Comparison of ENCODE assay signal across 10 cellular contexts in genomic region chr4:184348311-184349233, GRCh38.
DNase-seq lines count a peak whose midpoint lies in the region; ATAC-seq and TF ChIP-seq lines count a peak whose summit lies in the region.
"Had no signal": no experiment of that assay in that cellular context is flagged by ENCODE, and none has a peak within 500 bp of the region (broad histone marks: within the 10 kb centered on the region; RNA-seq: fewer than 3 reads in every experiment).

No MANE protein-coding gene starts in this region.

- H3K9me3 ChIP-seq in adipocyte (ENCODE audit: control insufficient read depth, low read length) (no peaks in the 10 kb centered on the region), iPS-18a (ENCODE audit: control insufficient read depth, low read depth, low read length) (no peaks in the 10 kb centered on the region), skeletal muscle tissue (ENCODE audit: control insufficient read depth in 3 of 3, low read length in 3 of 3) (no peaks in the 10 kb centered on the region)

- ATAC-seq in HG03354 (IDR thresholded peaks at IDR 0.05; ENCODE audit: poor library complexity, severe bottlenecking, unreplicated experiment) (no peak), HG03139 (IDR thresholded peaks at IDR 0.05; ENCODE audit: unreplicated experiment) (no peak), HG03095 (IDR thresholded peaks at IDR 0.05; ENCODE audit: unreplicated experiment) (no peak)

- H3K9ac ChIP-seq in adipocyte (ENCODE audit: low read length): peak overlapping the region; percentile 65
- no peak overlapping the region for H3K9ac ChIP-seq in iPS-18a (ENCODE audit: low read length)
- H3K9ac ChIP-seq in skeletal muscle tissue (ENCODE audit: low read depth in 1 of 3, low read length in 3 of 3): peak overlapping the region; percentile 36 to 68 (median 44)

- peak; percentile 7 for TF ChIP-seq POLR2A in GM15510 (IDR thresholded peaks at IDR 0.05; ENCODE audit: borderline replicate concordance, extremely low read depth, insufficient read length)

- H3K27me3 ChIP-seq in adipocyte (replicated peaks; ENCODE audit: control insufficient read depth, insufficient read depth, low read length) (no peaks in the 10 kb centered on the region), iPS-18a (ENCODE audit: control insufficient read depth, insufficient read depth, low read length) (no peaks in the 10 kb centered on the region), skeletal muscle tissue (ENCODE audit: control insufficient read depth in 3 of 3, insufficient read depth in 3 of 3, low read length in 3 of 3) (no peaks in the 10 kb centered on the region)

- H3K4me3 ChIP-seq in adipocyte (ENCODE audit: low read length) (no peak overlapping the region), iPS-18a (ENCODE audit: low read length) (no peak overlapping the region), skeletal muscle tissue (ENCODE audit: low read length in 3 of 3) (no peak overlapping the region)

- H3K4me1 ChIP-seq in adipocyte (ENCODE audit: control insufficient read depth, insufficient read depth, low read length) (peaks cover 34% of the 10 kb centered on the region), iPS-18a (ENCODE audit: control insufficient read depth, low read depth, low read length) (peaks cover 22% of the 10 kb centered on the region), skeletal muscle tissue (ENCODE audit: control insufficient read depth in 3 of 3, insufficient read depth in 3 of 3, low read length in 3 of 3) (peaks cover 50 to 56% (median 55%) of the 10 kb centered on the region in 3 donors)

- H3K27ac ChIP-seq in iPS-18a (ENCODE audit: low read length) (peak overlapping the region; percentile 82), skeletal muscle tissue (ENCODE audit: low read depth, low read length) (peak overlapping the region; percentile 99)

- DNase-seq in adipocyte (ENCODE audit: low read depth) (peak; percentile 42), NCI-H1092 (lab: John Stamatoyannopoulos, UW) (no peak)
- DNase-seq: activated T-cell treated with anti-CD3 and anti-CD28 coated beads, Interleukin-2, amount 50 U/mL, for 1 hour; foreskin melanocyte had no signal

- H3K36me3 ChIP-seq in adipocyte (ENCODE audit: control insufficient read depth, insufficient read depth, low read length, severe bottlenecking) (no peaks in the 10 kb centered on the region), iPS-18a (ENCODE audit: control insufficient read depth, low read depth, low read length) (no peaks in the 10 kb centered on the region), skeletal muscle tissue (ENCODE audit: control insufficient read depth in 3 of 3, insufficient read depth in 3 of 3, low read length in 3 of 3) (no peaks in the 10 kb centered on the region)
